8 cellular contexts compared by ENCODE assay signal in the genomic region with DNA sequence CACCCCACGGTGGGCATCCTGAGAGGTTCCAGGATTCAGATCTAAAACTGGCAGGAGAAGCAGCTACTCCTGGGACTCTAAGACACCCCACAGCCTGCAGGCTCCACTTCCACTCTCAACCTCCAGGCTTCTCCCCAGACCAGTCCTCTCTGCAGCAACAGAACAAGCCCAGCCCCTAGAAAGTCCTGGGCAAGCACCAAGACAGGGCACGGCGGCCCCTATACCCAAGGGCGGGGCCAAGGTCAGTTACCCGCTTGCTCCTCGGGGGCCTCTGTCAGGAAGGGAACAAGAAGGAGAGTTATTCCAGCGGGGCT.
A peak's percentile ranks its signal among the peaks of the same experiment; 100 is the strongest.
DNase-seq lines count a peak whose midpoint lies in the region; ATAC-seq and TF ChIP-seq lines count a peak whose summit lies in the region.

No MANE protein-coding gene starts in this region.

- H3K27ac ChIP-seq in BLaER1, result peak overlapping the region; percentile 73
- no peak overlapping the region for H3K27ac ChIP-seq in DOHH2 (ENCODE audit: low read depth, low read length)
- no peak overlapping the region for H3K27ac ChIP-seq in lower lobe of right lung
- no peak overlapping the region for H3K27ac ChIP-seq in vagina
- no peak overlapping the region for H3K27ac ChIP-seq in A673 (ENCODE audit: low read depth, low read length, poor library complexity, severe bottlenecking)

- no peak for TF ChIP-seq POLR2A in vagina (IDR thresholded peaks at IDR 0.05)

- CTCF ChIA-PET in activated CD8-positive, alpha-beta T cell treated with anti-CD3 and anti-CD28 coated beads, Interleukin-2, amount 10 ng/mL, durations not matched to agents 7 days and 5 days (lab: Charles Lee), result interaction anchor here (0.6 to 6.5 kb wide), 65 partner anchors 8 to 390 kb away, joined by 3 to 194 read pairs (median 5); a partner anchor contains a TSS
- CTCF ChIA-PET in A673 (lab: Charles Lee), result interaction anchor here (0.6 to 11.8 kb wide), 30 partner anchors 9 to 470 kb away, joined by 3 to 309 read pairs (median 4); a partner anchor contains a TSS

- H3K27me3 ChIP-seq in BLaER1 (no peaks in the 10 kb centered on the region), DOHH2 (ENCODE audit: control insufficient read depth, low read length) (no peaks in the 10 kb centered on the region), lower lobe of right lung (ENCODE audit: low read depth) (no peaks in the 10 kb centered on the region), vagina (no peaks in the 10 kb centered on the region), A673 (replicated peaks; ENCODE audit: insufficient read depth, low read depth, low read length, poor library complexity) (no peaks in the 10 kb centered on the region)

- H3K4me1 Mint-ChIP-seq in activated CD8-positive, alpha-beta T cell treated with anti-CD3 and anti-CD28 coated beads, Interleukin-2, amount 10 ng/mL, durations not matched to agents 7 days and 5 days (ENCODE audit: low read depth), result peaks cover 9% of the 10 kb centered on the region

- no peaks in the 10 kb centered on the region for H3K9me3 Mint-ChIP-seq in activated CD8-positive, alpha-beta T cell treated with anti-CD3 and anti-CD28 coated beads, Interleukin-2, amount 10 ng/mL, durations not matched to agents 7 days and 5 days (ENCODE audit: insufficient read depth)

- H3K4me1 ChIP-seq in BLaER1 (peaks cover 100% of the 10 kb centered on the region), DOHH2 (ENCODE audit: control insufficient read depth, low read length) (no peaks in the 10 kb centered on the region), lower lobe of right lung (peaks cover 9% of the 10 kb centered on the region), vagina (peaks cover 2% of the 10 kb centered on the region), A673 (ENCODE audit: insufficient read depth, low read length, poor library complexity, severe bottlenecking) (peaks cover 25% of the 10 kb centered on the region)

- H4K20me1 ChIP-seq in BLaER1 (peaks cover 100% of the 10 kb centered on the region), DOHH2 (ENCODE audit: control insufficient read depth, insufficient read depth, low read depth, low read length) (no peaks in the 10 kb centered on the region)

- BruUV-seq in A673 (replicated peaks; lab: Mats Ljungman, UMichigan), result no TSS peak

- POLR2A ChIA-PET in activated CD8-positive, alpha-beta T cell treated with anti-CD3 and anti-CD28 coated beads, Interleukin-2, amount 10 ng/mL, durations not matched to agents 7 days and 5 days (lab: Charles Lee), result interaction anchor here (1.0 to 2.2 kb wide), 2 partner anchors 23 to 160 kb away, joined by 4 to 9 read pairs; no protein-coding TSS in a partner anchor
- POLR2A ChIA-PET in A673 (lab: Charles Lee; ENCODE audit: low non-redundant PET), result interaction anchor here (0.5 to 0.7 kb wide), 4 partner anchors 28 to 391 kb away, joined by 3 to 9 read pairs (median 4); no protein-coding TSS in a partner anchor

- H3K36me3 Mint-ChIP-seq in activated CD8-positive, alpha-beta T cell treated with anti-CD3 and anti-CD28 coated beads, Interleukin-2, amount 10 ng/mL, durations not matched to agents 7 days and 5 days (ENCODE audit: low read depth), result peaks cover 13% of the 10 kb centered on the region

- H3K79me2 ChIP-seq in DOHH2 (ENCODE audit: control insufficient read depth, low read length), result no peaks in the 10 kb centered on the region

- H3K27me3 Mint-ChIP-seq in activated CD8-positive, alpha-beta T cell treated with anti-CD3 and anti-CD28 coated beads, Interleukin-2, amount 10 ng/mL, durations not matched to agents 7 days and 5 days (ENCODE audit: low read depth), result no peaks in the 10 kb centered on the region

- no peaks in the 10 kb centered on the region for H3F3A ChIP-seq in DOHH2 (ENCODE audit: control insufficient read depth, insufficient read depth)

- ATAC-seq in activated CD8-positive, alpha-beta T cell treated with anti-CD3 and anti-CD28 coated beads, Interleukin-2, amount 10 ng/mL, durations not matched to agents 7 days and 5 days, result peak; percentile 32
- ATAC-seq in lower lobe of right lung, result peak in 1 of 2 donors; percentile 5

- H3K4me3 ChIP-seq in BLaER1 (peak overlapping the region; percentile 26; the same call in 1 of the 2 replicates), DOHH2 (ENCODE audit: low read length) (no peak overlapping the region), lower lobe of right lung (no peak overlapping the region), vagina (no peak overlapping the region), A673 (ENCODE audit: low read depth, low read length, poor library complexity, severe bottlenecking) (no peak overlapping the region)

- H3K4me2 ChIP-seq in BLaER1 (peak overlapping the region; percentile 97), DOHH2 (ENCODE audit: low read length) (no peak overlapping the region)

- H3K9ac ChIP-seq in BLaER1, result peak overlapping the region; percentile 69

- H3K9me3 ChIP-seq in BLaER1, result no peaks in the 10 kb centered on the region
- no peaks in the 10 kb centered on the region for H3K9me3 ChIP-seq in DOHH2 (ENCODE audit: control insufficient read depth, insufficient read depth, low read length)
- H3K9me3 ChIP-seq in lower lobe of right lung, result no peaks in the 10 kb centered on the region
- no peaks in the 10 kb centered on the region for H3K9me3 ChIP-seq in vagina
- H3K9me3 ChIP-seq in A673 (ENCODE audit: low read depth, low read length, poor library complexity, severe bottlenecking), result no peaks in the 10 kb centered on the region

- intact Hi-C loops in lower lobe of right lung (cut with DNase I) (no loop called here), vagina (cut with DNase I) (no loop called here), A673 (cut with micrococcal nuclease; ENCODE audit: unreplicated experiment) (loop anchor here (2.0 kb wide), 1 partner anchor 391 kb away; a partner anchor contains a TSS)

- DNase-seq in activated CD8-positive, alpha-beta T cell treated with anti-CD3 and anti-CD28 coated beads, Interleukin-2, amount 10 ng/mL, durations not matched to agents 7 days and 5 days, result no peak
- DNase-seq in lower lobe of right lung, result no peak
- no peak for DNase-seq in vagina (ENCODE audit: extremely low spot score in 2 of 2)
- DNase-seq in stimulated activated CD4-positive, alpha-beta T cell treated with anti-CD3 and anti-CD28 coated beads, Interleukin-4, amount 100 ng/mL, for 4 hours, result no peak
- DNase-seq in HuH-7 (ENCODE audit: low spot score), result no peak
- DNase-seq in A673 (ENCODE audit: low spot score), result no peak

- no peaks in the 10 kb centered on the region for H3K9me2 ChIP-seq in DOHH2 (replicated peaks; ENCODE audit: control insufficient read depth, low read length)

- peak; percentile 1 for TF ChIP-seq CTCF in DOHH2 (IDR thresholded peaks at IDR 0.05; ENCODE audit: low read depth, low read length, poor library complexity, severe bottlenecking)
- TF ChIP-seq CTCF in lower lobe of right lung (IDR thresholded peaks at IDR 0.05), result peak; percentile 9
- peak in 1 of 3 experiments; percentile 20 for TF ChIP-seq CTCF in vagina (IDR thresholded peaks at IDR 0.05)
- TF ChIP-seq CTCF in A673 (conservative IDR thresholded peaks at IDR 0.05; ENCODE audit: low read depth, low read length), result no peak

- H3K4me3 Mint-ChIP-seq in activated CD8-positive, alpha-beta T cell treated with anti-CD3 and anti-CD28 coated beads, Interleukin-2, amount 10 ng/mL, durations not matched to agents 7 days and 5 days, result no peak overlapping the region

- H3K36me3 ChIP-seq in BLaER1, result peaks cover 76% of the 10 kb centered on the region
- peaks cover 36% of the 10 kb centered on the region for H3K36me3 ChIP-seq in DOHH2 (ENCODE audit: control insufficient read depth, low read length)
- H3K36me3 ChIP-seq in lower lobe of right lung, result peaks cover 86% of the 10 kb centered on the region
- H3K36me3 ChIP-seq in vagina, result peaks cover 0 to 47% of the 10 kb centered on the region in 2 donors
- H3K36me3 ChIP-seq in A673 (ENCODE audit: insufficient read depth, low read length, poor library complexity, severe bottlenecking), result no peaks in the 10 kb centered on the region

- H3K27ac Mint-ChIP-seq in activated CD8-positive, alpha-beta T cell treated with anti-CD3 and anti-CD28 coated beads, Interleukin-2, amount 10 ng/mL, durations not matched to agents 7 days and 5 days, result no peak overlapping the region
